9 cellular contexts compared by ENCODE assay signal in the genomic region with DNA sequence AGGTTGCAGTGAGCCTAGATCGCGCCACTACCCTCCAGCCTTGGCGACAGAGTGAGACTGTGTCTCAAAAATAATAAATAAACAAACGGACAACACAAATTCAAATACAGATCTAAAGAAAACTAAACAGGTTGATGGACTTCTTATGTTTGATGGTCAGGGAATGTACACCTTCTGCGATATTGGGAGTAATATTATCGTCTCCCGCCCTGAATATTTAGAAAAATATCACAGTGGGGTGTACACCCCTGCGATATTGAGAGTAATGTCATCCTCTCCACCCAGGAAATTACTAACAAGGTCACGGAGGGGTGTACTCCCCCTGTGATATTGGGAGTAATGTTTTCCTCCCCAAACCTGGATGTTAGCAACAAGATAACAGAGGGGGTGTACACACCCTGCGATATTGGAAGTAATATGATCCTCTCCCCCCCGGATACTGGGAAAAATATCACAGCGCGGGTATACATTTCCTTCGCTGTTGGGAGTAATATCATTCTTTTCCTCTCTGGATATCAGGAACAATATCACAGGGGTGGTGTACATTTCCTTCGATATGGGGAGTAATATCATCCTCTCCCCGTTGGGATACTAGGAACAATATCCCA. TPM values are rescaled to one million over a fixed set of nuclear protein-coding genes. Genes with fewer than 3 reads are reported as not detected.
DNase-seq lines count a peak whose midpoint lies in the region; ATAC-seq and TF ChIP-seq lines count a peak whose summit lies in the region.
"Had no signal": no experiment of that assay in that cellular context is flagged by ENCODE, and none has a peak within 500 bp of the region (broad histone marks: within the 10 kb centered on the region; RNA-seq: fewer than 3 reads in every experiment).

No MANE protein-coding gene starts in this region.

- H3K27ac ChIP-seq in CD4-positive, alpha-beta T cell (ENCODE audit: low read depth, low read length): no peak overlapping the region
- no peak overlapping the region for H3K27ac ChIP-seq in OCI-LY1 (ENCODE audit: low read depth, low read length, poor library complexity, severe bottlenecking)
- H3K27ac ChIP-seq in endodermal cell (ENCODE audit: low read depth, low read length): no peak overlapping the region
- H3K27ac ChIP-seq in osteoblast (ENCODE audit: low read depth, low read length): peak overlapping the region; percentile 97

- peaks cover 15% of the 10 kb centered on the region; the same call in 1 of the 2 replicates for H3K36me3 ChIP-seq in OCI-LY1 (ENCODE audit: insufficient read depth, low read length)
- peaks cover 19% of the 10 kb centered on the region for H3K36me3 ChIP-seq in endodermal cell (ENCODE audit: control insufficient read depth, insufficient read depth, low read length)
- peaks cover 9% of the 10 kb centered on the region for H3K36me3 ChIP-seq in osteoblast (ENCODE audit: insufficient read depth, low read length)

- intact Hi-C loops in CD4-positive, alpha-beta T cell (cut with DNase I, micrococcal nuclease): loop anchor here (2.0 to 5.0 kb wide), 5 partner anchors 114 to 336 kb away; a partner anchor contains a TSS
- intact Hi-C loops in head of caudate nucleus (cut with DNase I): loop anchor here (5.0 kb wide), 1 partner anchor 114 kb away; a partner anchor contains a TSS

- no peak overlapping the region for H3K9ac ChIP-seq in OCI-LY1 (ENCODE audit: low read length)
- H3K9ac ChIP-seq in endodermal cell (ENCODE audit: extremely low read depth, low read length, poor library complexity, severe bottlenecking): peak overlapping the region; percentile 95

- CTCF ChIA-PET in CD4-positive, alpha-beta T cell (lab: Charles Lee): interaction anchor here (1.4 kb wide), 1 partner anchor 158 kb away, joined by 5 read pairs; a partner anchor contains a TSS

- no peak for ATAC-seq in CD4-positive, alpha-beta T cell (ENCODE audit: poor library complexity)
- no peak for ATAC-seq in GM19351 (IDR thresholded peaks at IDR 0.05; ENCODE audit: unreplicated experiment)

- peaks cover 7% of the 10 kb centered on the region; the same call in 1 of the 2 replicates for H3K79me2 ChIP-seq in OCI-LY1 (ENCODE audit: insufficient read depth, low read length)
- peaks cover 25% of the 10 kb centered on the region for H3K79me2 ChIP-seq in osteoblast (ENCODE audit: insufficient read depth, low read length)

- no peaks in the 10 kb centered on the region for H3K9me2 ChIP-seq in OCI-LY1 (ENCODE audit: low read depth, low read length)

- H3K9me3 ChIP-seq in CD4-positive, alpha-beta T cell (ENCODE audit: control insufficient read depth, low read length): no peaks in the 10 kb centered on the region
- H3K9me3 ChIP-seq in OCI-LY1 (ENCODE audit: low read length) (no peaks in the 10 kb centered on the region), endodermal cell (ENCODE audit: control insufficient read depth, low read length) (no peaks in the 10 kb centered on the region), osteoblast (ENCODE audit: low read depth, low read length) (no peaks in the 10 kb centered on the region)

- H3F3A ChIP-seq in OCI-LY1 (ENCODE audit: insufficient read depth, low read length): no peaks in the 10 kb centered on the region

- H3K9me3 Mint-ChIP-seq in CD4-positive, alpha-beta T cell: no peaks in the 10 kb centered on the region
- H3K9me3 Mint-ChIP-seq in endodermal cell: no peaks in the 10 kb centered on the region

- H3K4me3 ChIP-seq in OCI-LY1 (ENCODE audit: low read depth, low read length, poor library complexity, severe bottlenecking) (peak overlapping the region; percentile 91), endodermal cell (ENCODE audit: low read length) (peak overlapping the region; percentile 100), osteoblast (ENCODE audit: insufficient read depth, low read length) (peak overlapping the region; percentile 95)

- H3K4me3 Mint-ChIP-seq in CD4-positive, alpha-beta T cell: peak overlapping the region; percentile 99
- H3K4me3 Mint-ChIP-seq in endodermal cell: peak overlapping the region; percentile 94

- H4K20me1 ChIP-seq in OCI-LY1 (ENCODE audit: insufficient read depth, low read length) (no peaks in the 10 kb centered on the region), osteoblast (ENCODE audit: insufficient read depth, low read length) (peaks cover 5% of the 10 kb centered on the region)

- DNase-seq in CD4-positive, alpha-beta T cell: no peak
- DNase-seq in endodermal cell (no peak), osteoblast (ENCODE audit: insufficient read length, low spot score, missing footprints) (no peak), NCI-H1930 (lab: John Stamatoyannopoulos, UW) (no peak), MV-4-11 (lab: John Stamatoyannopoulos, UW) (no peak), head of caudate nucleus (no peak)
- DNase-seq: stimulated activated naive CD4-positive, alpha-beta T cell treated with Interleukin-2 at 50 U/mL for 16 hours had no signal

- H3K4me1 ChIP-seq in OCI-LY1 (ENCODE audit: insufficient read depth, low read length, severe bottlenecking): peaks cover 14% of the 10 kb centered on the region
- H3K4me1 ChIP-seq in endodermal cell (ENCODE audit: control insufficient read depth, insufficient read depth, low read length): no peaks in the 10 kb centered on the region
- H3K4me1 ChIP-seq in osteoblast (ENCODE audit: insufficient read depth, low read length): peaks cover 8% of the 10 kb centered on the region

- H3K27me3 Mint-ChIP-seq in CD4-positive, alpha-beta T cell: no peaks in the 10 kb centered on the region
- H3K27me3 Mint-ChIP-seq in endodermal cell (ENCODE audit: insufficient read depth): peaks cover 5% of the 10 kb centered on the region

- H2AFZ ChIP-seq in OCI-LY1 (ENCODE audit: low read length) (no peak overlapping the region), osteoblast (ENCODE audit: low read length) (peak overlapping the region; percentile 97)

- no peak for TF ChIP-seq CTCF in CD4-positive, alpha-beta T cell (IDR thresholded peaks at IDR 0.05)
- TF ChIP-seq CTCF in OCI-LY1 (IDR thresholded peaks at IDR 0.05; ENCODE audit: low read length): no peak
- no peak for TF ChIP-seq CTCF in endodermal cell (conservative IDR thresholded peaks at IDR 0.05)
- no peak for TF ChIP-seq CTCF in osteoblast (IDR thresholded peaks at IDR 0.05; ENCODE audit: extremely low read depth, low read depth, low read length)

- H3K4me1 Mint-ChIP-seq in CD4-positive, alpha-beta T cell (ENCODE audit: low read depth): peaks cover 27% of the 10 kb centered on the region
- no peaks in the 10 kb centered on the region for H3K4me1 Mint-ChIP-seq in endodermal cell

- 93 to 100% methylated on average over 7 to 14 of the region's 16 CpGs for WGBS in endodermal cell (ENCODE audit: insufficient coverage in 1 of 2, insufficient read length in 1 of 2), 2 experiments

- H3K36me3 Mint-ChIP-seq in CD4-positive, alpha-beta T cell (ENCODE audit: low read depth): peaks cover 29% of the 10 kb centered on the region
- peaks cover 12% of the 10 kb centered on the region for H3K36me3 Mint-ChIP-seq in endodermal cell (ENCODE audit: low read depth)

- POLR2A ChIA-PET in CD4-positive, alpha-beta T cell (lab: Charles Lee): interaction anchor here (0.5 to 3.4 kb wide), 5 partner anchors 14 to 201 kb away, joined by 3 to 19 read pairs (median 14); a partner anchor contains a TSS

- H3K27me3 ChIP-seq in CD4-positive, alpha-beta T cell (ENCODE audit: control insufficient read depth, insufficient read depth, low read length): no peaks in the 10 kb centered on the region
- H3K27me3 ChIP-seq in OCI-LY1 (ENCODE audit: insufficient read depth, low read length): no peaks in the 10 kb centered on the region
- no peaks in the 10 kb centered on the region for H3K27me3 ChIP-seq in endodermal cell (ENCODE audit: control insufficient read depth, insufficient read depth, low read length, poor library complexity, severe bottlenecking)
- H3K27me3 ChIP-seq in osteoblast (ENCODE audit: insufficient read depth, low read length): no peaks in the 10 kb centered on the region

- H3K27ac Mint-ChIP-seq in CD4-positive, alpha-beta T cell: peak overlapping the region; percentile 87
- H3K27ac Mint-ChIP-seq in endodermal cell: no peak overlapping the region

- H3K4me2 ChIP-seq in OCI-LY1 (ENCODE audit: low read length): peak overlapping the region; percentile 79
- peak overlapping the region; percentile 93 for H3K4me2 ChIP-seq in osteoblast (ENCODE audit: insufficient read depth, low read length)

RNA-seq across cellular contexts. Expression of a gene that starts 1.4 kb away (rescaled TPM):
- total RNA-seq in CD4-positive, alpha-beta T cell: 1 to 10 TPM; 7.6 to 9.4 TPM
- total RNA-seq in endodermal cell (10 to 100 TPM; 57.3 to 62.2 TPM), osteoblast (14.7 and 14.8 TPM in 2 replicates)
- 52.9 TPM for polyA plus RNA-seq in endodermal cell (2013, experiment 1 of 2)
- polyA plus RNA-seq in endodermal cell (2013, experiment 2 of 2): 55.5 TPM

RNA-seq across cellular contexts. Expression of a gene that starts 28.2 kb away (rescaled TPM):
- under 1 TPM; 0.34 to 0.41 TPM for total RNA-seq in CD4-positive, alpha-beta T cell
- total RNA-seq in endodermal cell (1 to 10 TPM in 1 of 2 donors, under 1 TPM in 1; 0.95 to 1.4 TPM), osteoblast (0.72 TPM in 1 of 2 replicates, not detected in the other)
- polyA plus RNA-seq in endodermal cell (2013, experiment 1 of 2): 3.6 TPM
- 2.6 TPM for polyA plus RNA-seq in endodermal cell (2013, experiment 2 of 2)
